8 cellular contexts compared by ENCODE assay signal in the genomic region with DNA sequence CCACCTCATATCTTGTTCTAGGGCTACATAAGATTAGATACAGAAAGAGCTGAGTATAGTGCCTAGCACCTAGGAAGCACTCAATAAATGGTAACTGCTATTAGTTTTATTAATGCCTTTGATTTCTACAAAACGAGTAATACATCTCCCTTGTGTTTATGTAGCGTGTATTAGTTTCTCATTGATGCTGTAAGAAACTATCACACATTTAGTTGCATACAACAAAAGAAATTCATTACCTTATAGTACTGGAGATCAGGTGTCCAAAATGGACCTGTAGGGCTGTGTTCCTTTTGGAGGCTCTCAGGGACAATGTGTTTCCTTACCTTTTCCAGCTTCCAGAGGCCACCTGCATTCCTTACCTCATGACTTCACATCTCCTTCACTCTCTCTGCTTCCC. TPM values are rescaled to one million over a fixed set of nuclear protein-coding genes. Genes with fewer than 3 reads are reported as not detected.
A peak's percentile ranks its signal among the peaks of the same experiment; 100 is the strongest.
DNase-seq lines count a peak whose midpoint lies in the region; ATAC-seq and TF ChIP-seq lines count a peak whose summit lies in the region.

No MANE protein-coding gene starts in this region.

- no peak for TF ChIP-seq EP300 in transverse colon (IDR thresholded peaks at IDR 0.05; ENCODE audit: low read depth)

- in situ Hi-C loops in transverse colon (cut with MboI; ENCODE audit: low pct_ligation_motif_present in 1 of 4, low pct_unique_long_range_greater_than_20kb in 1 of 4, low sequenced_read_pairs in 3 of 4) = no loop called here

- H3K27ac ChIP-seq in transverse colon = peak overlapping the region in 1 of 4 donors; percentile 96

- ATAC-seq in memory B cell (ENCODE audit: low read depth) = no peak
- no peak for ATAC-seq in GM21447 (IDR thresholded peaks at IDR 0.05; ENCODE audit: unreplicated experiment)

- no peak for TF ChIP-seq POLR2A in transverse colon (IDR thresholded peaks at IDR 0.05)

- TF ChIP-seq CTCF in transverse colon (IDR thresholded peaks at IDR 0.05) = no peak

- peaks cover 4 to 16% (median 9%) of the 10 kb centered on the region in 4 donors for H3K4me1 ChIP-seq in transverse colon

- 64 to 71% methylated on average over 2 of the region's 2 CpGs for WGBS in transverse colon (ENCODE audit: low coverage in 1 of 2), 2 donors

- H3K4me3 Mint-ChIP-seq in activated naive CD4-positive, alpha-beta T cell treated with anti-CD3 and anti-CD28 coated beads, Interleukin-2, amount 10 ng/mL, durations not matched to agents 7 days and 5 days = peak overlapping the region; percentile 85
- H3K4me3 Mint-ChIP-seq in activated naive CD8-positive, alpha-beta T cell treated with anti-CD3 and anti-CD28 coated beads for 36 hours = peak overlapping the region; percentile 92
- peak overlapping the region; percentile 91 for H3K4me3 Mint-ChIP-seq in memory B cell

- no peaks in the 10 kb centered on the region for H3K36me3 ChIP-seq in transverse colon

- peak overlapping the region in 3 of 4 donors; percentile 70 to 96 (median 91) for H3K4me3 ChIP-seq in transverse colon

- no peaks in the 10 kb centered on the region for H3K9me3 ChIP-seq in transverse colon

- DNase-seq in activated naive CD4-positive, alpha-beta T cell treated with anti-CD3 and anti-CD28 coated beads, Interleukin-2, amount 10 ng/mL, durations not matched to agents 7 days and 5 days = no peak
- no peak for DNase-seq in activated naive CD4-positive, alpha-beta T cell (lab: John Stamatoyannopoulos, UW)
- no peak for DNase-seq in activated naive CD8-positive, alpha-beta T cell treated with anti-CD3 and anti-CD28 coated beads for 36 hours
- no peak for DNase-seq in memory B cell (ENCODE audit: low spot score in 2 of 2)
- DNase-seq in transverse colon = no peak
- no peak for DNase-seq in amygdala (lab: John Stamatoyannopoulos, UW)
- DNase-seq in activated effector memory CD4-positive, alpha-beta T cell treated with anti-CD3 and anti-CD28 coated beads, Interleukin-2, amount 50 U/mL, for 16 hours = no peak

- H3K4me1 Mint-ChIP-seq in activated naive CD4-positive, alpha-beta T cell treated with anti-CD3 and anti-CD28 coated beads, Interleukin-2, amount 10 ng/mL, durations not matched to agents 7 days and 5 days = peaks cover 39% of the 10 kb centered on the region
- peaks cover 40% of the 10 kb centered on the region for H3K4me1 Mint-ChIP-seq in activated naive CD8-positive, alpha-beta T cell treated with anti-CD3 and anti-CD28 coated beads for 36 hours
- peaks cover 27% of the 10 kb centered on the region for H3K4me1 Mint-ChIP-seq in memory B cell

- no peaks in the 10 kb centered on the region for H3K9me3 Mint-ChIP-seq in activated naive CD4-positive, alpha-beta T cell treated with anti-CD3 and anti-CD28 coated beads, Interleukin-2, amount 10 ng/mL, durations not matched to agents 7 days and 5 days
- H3K9me3 Mint-ChIP-seq in activated naive CD8-positive, alpha-beta T cell treated with anti-CD3 and anti-CD28 coated beads for 36 hours = no peaks in the 10 kb centered on the region
- no peaks in the 10 kb centered on the region for H3K9me3 Mint-ChIP-seq in memory B cell

- H3K27me3 Mint-ChIP-seq in activated naive CD4-positive, alpha-beta T cell treated with anti-CD3 and anti-CD28 coated beads, Interleukin-2, amount 10 ng/mL, durations not matched to agents 7 days and 5 days = peaks cover 15% of the 10 kb centered on the region
- H3K27me3 Mint-ChIP-seq in activated naive CD8-positive, alpha-beta T cell treated with anti-CD3 and anti-CD28 coated beads for 36 hours = no peaks in the 10 kb centered on the region
- H3K27me3 Mint-ChIP-seq in memory B cell = no peaks in the 10 kb centered on the region

- no peaks in the 10 kb centered on the region for H3K27me3 ChIP-seq in transverse colon

- intact Hi-C loops in transverse colon (cut with DNase I; ENCODE audit: low total_unique reads) = no loop called here

- peaks cover 2% of the 10 kb centered on the region for H3K36me3 Mint-ChIP-seq in activated naive CD4-positive, alpha-beta T cell treated with anti-CD3 and anti-CD28 coated beads, Interleukin-2, amount 10 ng/mL, durations not matched to agents 7 days and 5 days
- H3K36me3 Mint-ChIP-seq in activated naive CD8-positive, alpha-beta T cell treated with anti-CD3 and anti-CD28 coated beads for 36 hours = no peaks in the 10 kb centered on the region
- no peaks in the 10 kb centered on the region for H3K36me3 Mint-ChIP-seq in memory B cell

- H3K27ac Mint-ChIP-seq in activated naive CD4-positive, alpha-beta T cell treated with anti-CD3 and anti-CD28 coated beads, Interleukin-2, amount 10 ng/mL, durations not matched to agents 7 days and 5 days = no peak overlapping the region
- H3K27ac Mint-ChIP-seq in activated naive CD8-positive, alpha-beta T cell treated with anti-CD3 and anti-CD28 coated beads for 36 hours = peak overlapping the region; percentile 75
- peak overlapping the region; percentile 64 for H3K27ac Mint-ChIP-seq in memory B cell

- CTCF ChIA-PET in activated naive CD4-positive, alpha-beta T cell treated with anti-CD3 and anti-CD28 coated beads, Interleukin-2, amount 10 ng/mL, durations not matched to agents 7 days and 5 days (lab: Charles Lee) = no interaction called here

RNA-seq across cellular contexts. Expression of a gene that starts 1.0 kb away (rescaled TPM):
- total RNA-seq in activated naive CD8-positive, alpha-beta T cell treated with anti-CD3 and anti-CD28 coated beads for 36 hours = 1 to 10 TPM; 2.8 to 3.7 TPM
- total RNA-seq in transverse colon = 10 to 100 TPM in 1 of 4 donors, 1 to 10 TPM in 3; 4.6 to 15.7 (median 8.5) TPM
